Comparison of ENCODE assay signal across 18 cellular contexts in the genomic region with DNA sequence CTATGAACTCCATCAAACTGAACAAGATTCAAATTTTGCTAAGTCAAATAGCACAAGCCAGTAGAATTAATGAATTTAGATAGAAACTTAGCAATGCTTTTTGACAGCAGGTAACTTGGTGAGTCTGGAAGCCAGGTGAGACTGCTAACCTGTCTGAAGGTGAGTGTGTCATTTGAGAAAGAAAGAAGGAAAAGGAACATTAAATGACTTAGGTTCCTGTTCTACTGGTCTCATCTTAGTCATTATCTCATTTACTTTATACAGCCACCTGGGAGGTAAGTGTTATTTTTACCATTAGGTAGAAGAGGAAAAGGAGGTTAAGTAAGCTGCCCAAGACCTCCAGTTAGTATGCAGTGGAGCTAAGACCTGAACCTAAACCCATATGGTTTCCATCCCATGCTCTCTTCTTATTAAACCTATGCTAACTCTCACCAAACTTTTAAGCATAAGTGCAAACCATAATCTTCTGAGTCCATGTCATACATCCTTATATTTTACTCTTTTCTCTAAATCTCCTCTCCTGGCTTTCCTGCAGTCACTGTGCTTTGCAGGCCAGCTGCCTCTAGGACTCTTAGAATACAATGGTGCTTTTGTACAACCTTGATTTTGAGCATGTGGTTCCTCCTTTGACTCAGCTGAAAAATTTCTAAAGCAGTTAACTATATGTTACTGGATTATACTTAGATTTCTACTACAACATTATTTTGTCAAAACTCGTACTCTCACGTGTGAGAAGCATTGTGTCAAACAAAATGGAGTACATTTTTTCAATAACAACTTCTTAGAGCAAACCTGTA.
DNase-seq lines count a peak whose midpoint lies in the region; ATAC-seq, FAIRE-seq and TF ChIP-seq lines count a peak whose summit lies in the region.
"Had no signal": no experiment of that assay in that cellular context is flagged by ENCODE, and none has a peak within 500 bp of the region (broad histone marks: within the 10 kb centered on the region; RNA-seq: fewer than 3 reads in every experiment).

No MANE protein-coding gene starts in this region.

- no peak overlapping the region for H3K4me3 Mint-ChIP-seq in stimulated activated memory B cell treated with anti-CD40 and anti-IgM and Interleukin-4, amounts not matched to agents 10 μg/mL and 1 μg/mL and 100 μg/mL, for 72 hours
- H3K4me3 Mint-ChIP-seq: CD4-positive, alpha-beta memory T cell had no signal

- no peaks in the 10 kb centered on the region for H3K27me3 Mint-ChIP-seq in stimulated activated memory B cell treated with anti-CD40 and anti-IgM and Interleukin-4, amounts not matched to agents 10 μg/mL and 1 μg/mL and 100 μg/mL, for 72 hours
- H3K27me3 Mint-ChIP-seq: CD4-positive, alpha-beta memory T cell had no signal

- no peaks in the 10 kb centered on the region for H3F3A ChIP-seq in PC-3 (ENCODE audit: low read length, unreplicated experiment)

- H3K36me3 ChIP-seq in PC-3 (ENCODE audit: low read depth, low read length) (no peaks in the 10 kb centered on the region), endothelial cell of umbilical vein (ENCODE audit: control insufficient read depth in 2 of 2, extremely low read depth in 1 of 2, insufficient read depth in 2 of 2, low read length in 2 of 2) (peaks cover 0 to 2% of the 10 kb centered on the region in 2 experiments), keratinocyte (ENCODE audit: control insufficient read depth in 2 of 2, extremely low read depth in 1 of 2, insufficient read depth in 2 of 2, low read length in 2 of 2) (peaks cover 7 to 15% of the 10 kb centered on the region in 2 experiments)
- H3K36me3 ChIP-seq: BE2C had no signal

- H3K27ac ChIP-seq in PC-3 (ENCODE audit: low read length) (no peak overlapping the region), endothelial cell of umbilical vein (ENCODE audit: insufficient read depth, low read depth, low read length) (no peak overlapping the region), keratinocyte (ENCODE audit: control insufficient read depth, insufficient read depth, low read length) (peak overlapping the region; percentile 6)

- peak overlapping the region; percentile 15 for H3K27ac Mint-ChIP-seq in stimulated activated memory B cell treated with anti-CD40 and anti-IgM and Interleukin-4, amounts not matched to agents 10 μg/mL and 1 μg/mL and 100 μg/mL, for 72 hours

- H3K4me3 ChIP-seq in PC-3 (ENCODE audit: low read length): no peak overlapping the region
- no peak overlapping the region for H3K4me3 ChIP-seq in endothelial cell of umbilical vein (replicated peaks in 1 of 3; ENCODE audit: insufficient read depth in 1 of 3, low read depth in 1 of 3, low read length in 3 of 3)
- H3K4me3 ChIP-seq in keratinocyte (ENCODE audit: control insufficient read depth in 2 of 3, extremely low read depth in 1 of 3, insufficient read depth in 2 of 3, low read depth in 1 of 3, low read length in 3 of 3): no peak overlapping the region
- H3K4me3 ChIP-seq: GM12878, K562 had no signal

- BruUV-seq in PC-3 (replicated peaks; lab: Mats Ljungman, UMichigan): no TSS peak
- BruUV-seq in endothelial cell of umbilical vein (replicated peaks; lab: Mats Ljungman, UMichigan): no TSS peak

- POLR2A ChIA-PET in PC-3 (lab: Charles Lee; ENCODE audit: unreplicated experiment) (no interaction called here), endothelial cell of umbilical vein (lab: Charles Lee) (no interaction called here)

- TF ChIP-seq CTCF in PC-3 (conservative IDR thresholded peaks at IDR 0.05; ENCODE audit: low read depth, low read length) (no peak), endothelial cell of umbilical vein (IDR thresholded peaks at IDR 0.05; ENCODE audit: extremely low read depth in 1 of 2, insufficient read depth in 1 of 2, low read depth in 1 of 2, low read length in 2 of 2) (no peak), keratinocyte (optimal IDR thresholded peaks at IDR 0.05 in 1 of 3, IDR thresholded peaks at IDR 0.05 in 1 of 3, conservative IDR thresholded peaks at IDR 0.05 in 1 of 3; ENCODE audit: extremely low read depth in 1 of 3, insufficient read depth in 2 of 3, low read length in 3 of 3) (no peak)

- H3K27me3 ChIP-seq in PC-3 (ENCODE audit: low read length): no peaks in the 10 kb centered on the region
- H3K27me3 ChIP-seq in endothelial cell of umbilical vein (ENCODE audit: control insufficient read depth in 2 of 2, insufficient read depth in 2 of 2, low read length in 2 of 2): no peaks in the 10 kb centered on the region
- H3K27me3 ChIP-seq in keratinocyte (ENCODE audit: control insufficient read depth, extremely low read depth, insufficient read depth, low read length): no peaks in the 10 kb centered on the region
- H3K27me3 ChIP-seq: BE2C had no signal

- H3K9ac ChIP-seq in PC-3 (ENCODE audit: low read length) (no peak overlapping the region), endothelial cell of umbilical vein (replicated peaks; ENCODE audit: extremely low read depth, insufficient read depth, low read length) (no peak overlapping the region), keratinocyte (ENCODE audit: control insufficient read depth, extremely low read depth, insufficient read depth, low read length) (no peak overlapping the region)

- dilution Hi-C loops in endothelial cell of umbilical vein (cut with MboI; ENCODE audit: extremely low pct_ligation_motif_present, low sequenced_read_pairs) (no loop called here), keratinocyte (cut with MboI; ENCODE audit: extremely low pct_ligation_motif_present, low sequenced_read_pairs) (no loop called here)

- H3K4me1 ChIP-seq in PC-3 (ENCODE audit: insufficient read depth, low read length) (0 out of 2 replicates have a peak, but pooled peaks cover 4% of the 10 kb centered on the region), endothelial cell of umbilical vein (ENCODE audit: control insufficient read depth, extremely low read depth, insufficient read depth, low read length) (no peaks in the 10 kb centered on the region), keratinocyte (ENCODE audit: control insufficient read depth, extremely low read depth, insufficient read depth, low read length) (peaks cover 49% of the 10 kb centered on the region)
- H3K4me1 ChIP-seq: BE2C had no signal

- H2AFZ ChIP-seq in PC-3 (ENCODE audit: low read length) (no peak overlapping the region), endothelial cell of umbilical vein (ENCODE audit: low read depth, low read length) (no peak overlapping the region), keratinocyte (ENCODE audit: control insufficient read depth, low read length) (no peak overlapping the region)

- peak; percentile 1 for DNase-seq in PC-3
- no peak for DNase-seq in endothelial cell of umbilical vein (ENCODE audit: low read depth, low spot score)
- no peak for DNase-seq in keratinocyte (ENCODE audit: low read depth, low spot score)
- no peak for DNase-seq in EL
- DNase-seq in AML-193 (lab: John Stamatoyannopoulos, UW): no peak
- no peak for DNase-seq in RCC 7860 (ENCODE audit: low spot score)
- DNase-seq: BE2C; CD4-positive, alpha-beta memory T cell; DMS79 treated with DMSO at 0.1 percent for 48 hours; GDM1; HCEC 1CT; NCI-H1436; NCI-H2029 treated with DMSO at 0.1 percent for 48 hours; NCI-H748 treated with DMSO at 0.1 percent for 48 hours had no signal

- FAIRE-seq in endothelial cell of umbilical vein (lab: Jason Lieb, UNC): peak; percentile 72
- FAIRE-seq in keratinocyte (lab: Jason Lieb, UNC): peak; percentile 70
- no peak for FAIRE-seq in RCC 7860 (lab: Jason Lieb, UNC)
- FAIRE-seq: D721Med, GM12878, K562 had no signal

- H3K9me3 Mint-ChIP-seq in stimulated activated memory B cell treated with anti-CD40 and anti-IgM and Interleukin-4, amounts not matched to agents 10 μg/mL and 1 μg/mL and 100 μg/mL, for 72 hours: peaks cover 3% of the 10 kb centered on the region
- H3K9me3 Mint-ChIP-seq: CD4-positive, alpha-beta memory T cell had no signal

- ATAC-seq in PC-3: no peak
- no peak for ATAC-seq in stimulated activated memory B cell treated with anti-CD40 and anti-IgM and Interleukin-4, amounts not matched to agents 10 μg/mL and 1 μg/mL and 100 μg/mL, for 72 hours
- ATAC-seq: GM12878, K562 had no signal

- H3K4me1 Mint-ChIP-seq in stimulated activated memory B cell treated with anti-CD40 and anti-IgM and Interleukin-4, amounts not matched to agents 10 μg/mL and 1 μg/mL and 100 μg/mL, for 72 hours: no peaks in the 10 kb centered on the region

- H3K79me2 ChIP-seq in PC-3 (ENCODE audit: low read length): no peaks in the 10 kb centered on the region
- no peaks in the 10 kb centered on the region for H3K79me2 ChIP-seq in endothelial cell of umbilical vein (ENCODE audit: control insufficient read depth, insufficient read depth, low read length)
- no peaks in the 10 kb centered on the region for H3K79me2 ChIP-seq in keratinocyte (ENCODE audit: control insufficient read depth, insufficient read depth, low read length)

- no peaks in the 10 kb centered on the region for H4K20me1 ChIP-seq in PC-3 (ENCODE audit: low read length)
- H4K20me1 ChIP-seq in endothelial cell of umbilical vein (replicated peaks; ENCODE audit: control insufficient read depth, extremely low read depth, insufficient read depth, low read length): no peaks in the 10 kb centered on the region
- no peaks in the 10 kb centered on the region for H4K20me1 ChIP-seq in keratinocyte (ENCODE audit: control insufficient read depth, extremely low read depth, insufficient read depth, low read length)

- peaks cover 43% of the 10 kb centered on the region for H3K36me3 Mint-ChIP-seq in stimulated activated memory B cell treated with anti-CD40 and anti-IgM and Interleukin-4, amounts not matched to agents 10 μg/mL and 1 μg/mL and 100 μg/mL, for 72 hours

- no peaks in the 10 kb centered on the region for H3K9me3 ChIP-seq in PC-3 (ENCODE audit: low read length)
- H3K9me3 ChIP-seq in endothelial cell of umbilical vein (replicated peaks; ENCODE audit: control insufficient read depth, insufficient read depth, low read length): no peaks in the 10 kb centered on the region
- no peaks in the 10 kb centered on the region for H3K9me3 ChIP-seq in keratinocyte (ENCODE audit: control insufficient read depth, low read depth, low read length)
- H3K9me3 ChIP-seq: BE2C had no signal

- TF ChIP-seq POLR2A in endothelial cell of umbilical vein (IDR thresholded peaks at IDR 0.05; ENCODE audit: low read depth, low read length): no peak

- intact Hi-C loops in PC-3 (cut with micrococcal nuclease): no loop called here
- intact Hi-C loops in endothelial cell of umbilical vein (cut with micrococcal nuclease): no loop called here

- H3K9me1 ChIP-seq in endothelial cell of umbilical vein (replicated peaks; ENCODE audit: control insufficient read depth, extremely low read depth, insufficient read depth, low read length) (no peaks in the 10 kb centered on the region), keratinocyte (ENCODE audit: control insufficient read depth, extremely low read depth, insufficient read depth, low read length) (no peaks in the 10 kb centered on the region)

- no peaks in the 10 kb centered on the region for H3K9me2 ChIP-seq in PC-3 (replicated peaks; ENCODE audit: low read length)

- CTCF ChIA-PET in PC-3 (lab: Charles Lee): no interaction called here
- CTCF ChIA-PET in endothelial cell of umbilical vein (lab: Charles Lee): no interaction called here

- H3K4me2 ChIP-seq in PC-3 (ENCODE audit: low read length): no peak overlapping the region
- H3K4me2 ChIP-seq in endothelial cell of umbilical vein (ENCODE audit: insufficient read depth, low read length): no peak overlapping the region
- no peak overlapping the region for H3K4me2 ChIP-seq in keratinocyte (ENCODE audit: control insufficient read depth, extremely low read depth, insufficient read depth, low read depth, low read length)
